Comparison of ENCODE assay signal across 8 cellular contexts in genomic region chr1:18575620-18576019, GRCh38. TPM values are rescaled to one million over a fixed set of nuclear protein-coding genes. Genes with fewer than 3 reads are reported as not detected.
A peak's percentile ranks its signal among the peaks of the same experiment; 100 is the strongest.
DNase-seq lines count a peak whose midpoint lies in the region; ATAC-seq and TF ChIP-seq lines count a peak whose summit lies in the region.

No MANE protein-coding gene starts in this region.

- no peak overlapping the region for H3K4ac ChIP-seq in mesendoderm (ENCODE audit: low read depth, low read length)

- no peaks in the 10 kb centered on the region for H3K79me1 ChIP-seq in mesendoderm (ENCODE audit: low read length)

- no peak overlapping the region for H2AFZ ChIP-seq in PC-3 (ENCODE audit: low read length)

- TF ChIP-seq EP300 in transverse colon (IDR thresholded peaks at IDR 0.05; ENCODE audit: low read depth), result no peak

- H4K8ac ChIP-seq in mesendoderm (ENCODE audit: low read depth, low read length), result no peak overlapping the region

- H3K27me3 ChIP-seq in PC-3 (ENCODE audit: low read length) (peaks cover 3% of the 10 kb centered on the region; the same call in 1 of the 2 replicates), mesendoderm (ENCODE audit: insufficient read depth, low read length, poor library complexity) (no peaks in the 10 kb centered on the region), transverse colon (peaks cover 24% of the 10 kb centered on the region)

- no peaks in the 10 kb centered on the region for H3F3A ChIP-seq in PC-3 (ENCODE audit: low read length, unreplicated experiment)

- POLR2A ChIA-PET in GM10248 (lab: Yijun Ruan, JAX) (no interaction called here), PC-3 (lab: Charles Lee; ENCODE audit: unreplicated experiment) (no interaction called here)

- H3K9me2 ChIP-seq in PC-3 (replicated peaks; ENCODE audit: low read length), result no peaks in the 10 kb centered on the region

- no CpG with 5 or more reads among the region's 8 CpGs for WGBS in mesendoderm (ENCODE audit: extremely low coverage, insufficient coverage, low lambda C conversion rate)
- 3% methylated on average over 8 of the region's 8 CpGs; no CpG with 5 or more reads in 1 of the 2 donors for WGBS in transverse colon (ENCODE audit: low coverage in 1 of 2), 2 donors

- H2BK120ac ChIP-seq in mesendoderm (ENCODE audit: low read depth, low read length), result no peak overlapping the region

- no peaks in the 10 kb centered on the region for H4K20me1 ChIP-seq in PC-3 (ENCODE audit: low read length)

- in situ Hi-C loops in transverse colon (cut with MboI; ENCODE audit: low pct_ligation_motif_present in 1 of 4, low pct_unique_long_range_greater_than_20kb in 1 of 4, low sequenced_read_pairs in 3 of 4), result loop anchor here in 1 of 4 donors (25.0 kb wide), 1 partner anchor 663 kb away; no protein-coding TSS in a partner anchor

- DNase-seq in GM10248 (ENCODE audit: extremely low spot score) (peak; percentile 50), PC-3 (peak; percentile 61), cardiac fibroblast (ENCODE audit: low read depth in 2 of 2) (peak in 1 of 2 donors; percentile 30), mesendoderm (peak; percentile 95), transverse colon (peak; percentile 73), GDM1 (lab: John Stamatoyannopoulos, UW) (no peak)

- intact Hi-C loops in PC-3 (cut with micrococcal nuclease) (no loop called here), transverse colon (cut with DNase I; ENCODE audit: low total_unique reads) (no loop called here)

- no peak overlapping the region for H2BK5ac ChIP-seq in mesendoderm (ENCODE audit: low read length)

- H2BK15ac ChIP-seq in mesendoderm (replicated peaks; ENCODE audit: low read depth), result no peak overlapping the region

- no peak overlapping the region for H3K23ac ChIP-seq in mesendoderm (ENCODE audit: low read length)

- CTCF ChIA-PET in GM10248 (lab: Yijun Ruan, JAX), result interaction anchor here (0.7 to 4.1 kb wide), 38 partner anchors 10 to 1073 kb away, joined by 3 to 44 read pairs (median 4); no protein-coding TSS in a partner anchor
- CTCF ChIA-PET in PC-3 (lab: Charles Lee), result interaction anchor here (0.6 to 1.3 kb wide), 8 partner anchors 15 to 915 kb away, joined by 3 to 6 read pairs (median 3); no protein-coding TSS in a partner anchor

- peak overlapping the region; percentile 49 for H3K56ac ChIP-seq in mesendoderm (ENCODE audit: low read length)

- H3K4me1 ChIP-seq in PC-3 (ENCODE audit: insufficient read depth, low read length), result no peaks in the 10 kb centered on the region; the same call in 1 of the 2 replicates
- H3K4me1 ChIP-seq in mesendoderm (ENCODE audit: control insufficient read depth, low read depth, low read length), result no peaks in the 10 kb centered on the region
- no peaks in the 10 kb centered on the region for H3K4me1 ChIP-seq in transverse colon

- peak; percentile 81 for ATAC-seq in PC-3
- ATAC-seq in HG03025 (IDR thresholded peaks at IDR 0.05; ENCODE audit: low FRiP score, unreplicated experiment), result no peak

- H3K36me3 ChIP-seq in PC-3 (ENCODE audit: low read depth, low read length) (no peaks in the 10 kb centered on the region), mesendoderm (ENCODE audit: control insufficient read depth, insufficient read depth, low read length) (no peaks in the 10 kb centered on the region), transverse colon (no peaks in the 10 kb centered on the region)

- TF ChIP-seq POLR2A in transverse colon (IDR thresholded peaks at IDR 0.05), result no peak

- H3K4me3 ChIP-seq in PC-3 (ENCODE audit: low read length) (no peak overlapping the region), cardiac fibroblast (replicated peaks in 1 of 2; ENCODE audit: low read depth in 2 of 2, low read length in 2 of 2) (no peak overlapping the region), mesendoderm (ENCODE audit: low read length) (no peak overlapping the region), transverse colon (no peak overlapping the region)

- no peak overlapping the region for H2AK5ac ChIP-seq in mesendoderm (ENCODE audit: low read length)

- H4K5ac ChIP-seq in mesendoderm (ENCODE audit: low read length), result no peak overlapping the region

- no peaks in the 10 kb centered on the region for H3K79me2 ChIP-seq in PC-3 (ENCODE audit: low read length)
- H3K79me2 ChIP-seq in mesendoderm (ENCODE audit: control insufficient read depth, insufficient read depth, low read length), result no peaks in the 10 kb centered on the region

- no peaks in the 10 kb centered on the region for H3K9me3 ChIP-seq in PC-3 (ENCODE audit: low read length)
- H3K9me3 ChIP-seq in transverse colon, result no peaks in the 10 kb centered on the region

- H3K18ac ChIP-seq in mesendoderm (ENCODE audit: low read length), result no peak overlapping the region

- H3K4me2 ChIP-seq in PC-3 (ENCODE audit: low read length) (no peak overlapping the region), mesendoderm (ENCODE audit: low read length) (no peak overlapping the region)

- H3K27ac ChIP-seq in 22Rv1 (no peak overlapping the region), PC-3 (ENCODE audit: low read length) (no peak overlapping the region), mesendoderm (ENCODE audit: low read depth, low read length) (no peak overlapping the region), transverse colon (no peak overlapping the region)

- no TSS peak for BruUV-seq in PC-3 (replicated peaks; lab: Mats Ljungman, UMichigan)

- TF ChIP-seq CTCF in 22Rv1 (IDR thresholded peaks at IDR 0.05), result peak; percentile 27
- peak; percentile 93 for TF ChIP-seq CTCF in GM10248 (IDR thresholded peaks at IDR 0.05; ENCODE audit: control extremely low read depth, extremely low read depth, low read depth, missing control alignments)
- peak; percentile 91 for TF ChIP-seq CTCF in PC-3 (conservative IDR thresholded peaks at IDR 0.05; ENCODE audit: low read depth, low read length)
- peak; percentile 66 for TF ChIP-seq CTCF in cardiac fibroblast (IDR thresholded peaks at IDR 0.05; ENCODE audit: low read depth, low read length)
- peak; percentile 60 to 77 (median 64) for TF ChIP-seq CTCF in transverse colon (IDR thresholded peaks at IDR 0.05)

- no peak overlapping the region for H3K9ac ChIP-seq in PC-3 (ENCODE audit: low read length)
- no peak overlapping the region for H3K9ac ChIP-seq in mesendoderm (ENCODE audit: low read length)

RNA-seq across cellular contexts. Expression of gene PAX7, which starts 55.0 kb away (rescaled TPM):
- total RNA-seq in PC-3 (2014; rRNA removed) (not detected in 2 replicates), transverse colon (not detected)
- 0.06 TPM for polyA plus RNA-seq in mesendoderm (2013, experiment 1 of 2)
- polyA plus RNA-seq in mesendoderm (2013, experiment 2 of 2), result 0.01 TPM

Comparison
In these comparisons a context has a peak if more than half of its experiments do, and no peak if none do; other contexts are left out.
1. CTCF ChIP-seq: peak in every context shown above with its lines; median percentile 93 in GM10248; 91 in PC-3; 66 in cardiac fibroblast; 64 in transverse colon; 27 in 22Rv1.